ENCODE assay signal across 12 cellular contexts in genomic region chr16:81403208-81403600, GRCh38. TPM values are rescaled to one million over a fixed set of nuclear protein-coding genes. Genes with fewer than 3 reads are reported as not detected.
A peak's percentile ranks its signal among the peaks of the same experiment; 100 is the strongest.
DNase-seq lines count a peak whose midpoint lies in the region; ATAC-seq, FAIRE-seq and TF ChIP-seq lines count a peak whose summit lies in the region.
"Had no signal": no experiment of that assay in that cellular context is flagged by ENCODE, and none has a peak within 500 bp of the region (broad histone marks: within the 10 kb centered on the region; RNA-seq: fewer than 3 reads in every experiment).

No MANE protein-coding gene starts in this region.

- dilution Hi-C loops in IMR-90 (cut with HindIII; ENCODE audit: low sequenced_read_pairs, unreplicated experiment): no loop called here

- peak overlapping the region; percentile 22 to 62 (median 40) for H3K4me3 Mint-ChIP-seq in brain

- no peak overlapping the region for H4K91ac ChIP-seq in IMR-90 (ENCODE audit: insufficient read depth, low read depth, low read length)

- H3K4me2 ChIP-seq in BLaER1 (peak overlapping the region; percentile 68), IMR-90 (ENCODE audit: low read depth, low read length) (no peak overlapping the region)

- no peak overlapping the region for H2BK15ac ChIP-seq in IMR-90 (ENCODE audit: low read depth, low read length)

- no peak overlapping the region for H3K14ac ChIP-seq in IMR-90 (replicated peaks; ENCODE audit: low read depth, low read length)

- H2AFZ ChIP-seq in IMR-90 (replicated peaks; ENCODE audit: low read length, poor library complexity) (peak overlapping the region; percentile 92), neuron (ENCODE audit: low read depth, low read length) (peak overlapping the region; percentile 41)

- H3K4me3 ChIP-seq in BLaER1: no peak overlapping the region
- H3K4me3 ChIP-seq in IMR-90 (ENCODE audit: insufficient read depth, low read depth, low read length): no peak overlapping the region
- no peak overlapping the region for H3K4me3 ChIP-seq in neuron (ENCODE audit: low read length)

- no peak for FAIRE-seq in frontal cortex (lab: Jason Lieb, UNC)

- no peak overlapping the region for H2BK20ac ChIP-seq in IMR-90 (ENCODE audit: low read depth, low read length)

- H4K20me1 ChIP-seq in BLaER1: no peaks in the 10 kb centered on the region
- 0 out of 2 replicates have a peak, but pooled peaks cover 4% of the 10 kb centered on the region for H4K20me1 ChIP-seq in IMR-90 (ENCODE audit: insufficient read depth, low read length)

- no CpG with 5 or more reads among the region's 5 CpGs for WGBS in IMR-90 (ENCODE audit: extremely low coverage in 2 of 2, insufficient read length in 1 of 2), 2 experiments

- no peak overlapping the region for H3K27ac Mint-ChIP-seq in brain

- no peak overlapping the region for H4K5ac ChIP-seq in IMR-90 (ENCODE audit: low read depth, low read length)

- H3K4me1 Mint-ChIP-seq in brain: peaks cover 7% of the 10 kb centered on the region

- peaks cover 3% of the 10 kb centered on the region for H3K9me1 ChIP-seq in IMR-90 (ENCODE audit: insufficient read depth, low read length)

- TF ChIP-seq POLR2A in IMR-90 (IDR thresholded peaks at IDR 0.05; ENCODE audit: low read depth, low read length) (no peak), erythroblast (IDR thresholded peaks at IDR 0.05; ENCODE audit: low read length) (no peak)

- H3K23ac ChIP-seq in IMR-90 (ENCODE audit: low read depth, low read length): no peak overlapping the region

- H3K56ac ChIP-seq in IMR-90 (ENCODE audit: extremely low read depth, insufficient read depth, low read length): no peak overlapping the region

- no peak overlapping the region for H2BK5ac ChIP-seq in IMR-90 (ENCODE audit: low read depth, low read length, poor library complexity, severe bottlenecking)

- H3K79me1 ChIP-seq in IMR-90 (ENCODE audit: low read depth in 1 of 2, low read length in 2 of 2): no peaks in the 10 kb centered on the region

- no peaks in the 10 kb centered on the region for H3K36me3 Mint-ChIP-seq in brain

- CTCF ChIA-PET in IMR-90 (lab: Yijun Ruan, JAX): interaction anchor here (0.6 to 1.3 kb wide), 6 partner anchors 8 to 470 kb away, joined by 3 to 9 read pairs (median 4); no protein-coding TSS in a partner anchor

- peaks cover 7% of the 10 kb centered on the region for H3K27me3 Mint-ChIP-seq in brain

- H3K9me3 Mint-ChIP-seq in brain: peaks cover 0 to 11% (median 9%) of the 10 kb centered on the region in 5 experiments

- H3K9me3 ChIP-seq in BLaER1 (peaks cover 9% of the 10 kb centered on the region; the same call in 1 of the 2 replicates), IMR-90 (ENCODE audit: control insufficient read depth, insufficient read depth, low read length) (peaks cover 4% of the 10 kb centered on the region; the same call in 1 of the 2 replicates), neuron (ENCODE audit: low read length) (no peaks in the 10 kb centered on the region)
- H3K9me3 ChIP-seq: vagina had no signal

- peaks cover 10% of the 10 kb centered on the region; the same call in 1 of the 2 replicates for H3K4me1 ChIP-seq in BLaER1
- H3K4me1 ChIP-seq in IMR-90 (ENCODE audit: control insufficient read depth, insufficient read depth, low read length): peaks cover 2% of the 10 kb centered on the region; the same call in 1 of the 2 replicates
- peaks cover 6% of the 10 kb centered on the region for H3K4me1 ChIP-seq in neuron (ENCODE audit: insufficient read depth, low read length)

- no peak overlapping the region for H4K8ac ChIP-seq in IMR-90 (ENCODE audit: low read depth in 2 of 2, low read length in 2 of 2)

- H2AK5ac ChIP-seq in IMR-90 (ENCODE audit: low read depth, low read length): no peak overlapping the region

- intact Hi-C loops in IMR-90 (cut with micrococcal nuclease): loop anchor here (1.0 to 10.0 kb wide), 6 partner anchors 108 to 320 kb away; no protein-coding TSS in a partner anchor

- H3K27ac ChIP-seq in BLaER1 (no peak overlapping the region), IMR-90 (ENCODE audit: insufficient read depth, low read length) (no peak overlapping the region)
- H3K27ac ChIP-seq: heart left ventricle, stomach, vagina, WERI-Rb-1 had no signal

- H3K4ac ChIP-seq in IMR-90 (ENCODE audit: low read depth, low read length): no peak overlapping the region

- POLR2A ChIA-PET in IMR-90 (lab: Charles Lee; ENCODE audit: unreplicated experiment): interaction anchor here (0.6 kb wide), 1 partner anchor 11 kb away, joined by 9 read pairs; no protein-coding TSS in a partner anchor

- no peak for ATAC-seq in IMR-90 (ENCODE audit: low read depth)

- H3K27me3 ChIP-seq in BLaER1 (no peaks in the 10 kb centered on the region), IMR-90 (ENCODE audit: control insufficient read depth, insufficient read depth, low read length) (no peaks in the 10 kb centered on the region), neuron (ENCODE audit: insufficient read depth, low read length) (no peaks in the 10 kb centered on the region)
- H3K27me3 ChIP-seq: heart left ventricle, stomach, vagina had no signal

- H3K9ac ChIP-seq in BLaER1 (no peak overlapping the region), IMR-90 (ENCODE audit: low read depth, low read length) (no peak overlapping the region)

- BruUV-seq in IMR-90 (replicated peaks; lab: Mats Ljungman, UMichigan): no TSS peak

- no peak overlapping the region for H2BK120ac ChIP-seq in IMR-90 (ENCODE audit: low read depth, low read length)

- no peak overlapping the region for H2AK9ac ChIP-seq in IMR-90 (replicated peaks; ENCODE audit: low read depth, low read length, poor library complexity)

- in situ Hi-C loops in IMR-90 (cut with MboI; ENCODE audit: low sequenced_read_pairs): loop anchor here (5.0 kb wide), 1 partner anchor 324 kb away; no protein-coding TSS in a partner anchor

- TF ChIP-seq CTCF in IMR-90 (conservative IDR thresholded peaks at IDR 0.05; ENCODE audit: low read depth, low read length) (no peak), brain (conservative IDR thresholded peaks at IDR 0.05) (no peak)

- H3K18ac ChIP-seq in IMR-90 (ENCODE audit: low read depth, low read length): no peak overlapping the region

- TF ChIP-seq RAD21 in IMR-90 (IDR thresholded peaks at IDR 0.05; ENCODE audit: low read length): no peak

- H3K36me3 ChIP-seq in BLaER1: no peaks in the 10 kb centered on the region
- H3K36me3 ChIP-seq in IMR-90 (ENCODE audit: control insufficient read depth, insufficient read depth, low read length): no peaks in the 10 kb centered on the region
- H3K36me3 ChIP-seq in neuron (ENCODE audit: insufficient read depth, low read length): no peaks in the 10 kb centered on the region
- H3K36me3 ChIP-seq: heart left ventricle, stomach, vagina, WERI-Rb-1 had no signal

- DNase-seq in IMR-90 (no peak), erythroblast (lab: John Stamatoyannopoulos, UW) (no peak), COR-L47 (lab: John Stamatoyannopoulos, UW) (no peak), frontal cortex (ENCODE audit: low spot score in 2 of 2) (no peak), DMS53 treated with DMSO at 0.1 percent for 48 hours (lab: John Stamatoyannopoulos, UW; ENCODE audit: unreplicated experiment) (no peak)

TF ChIP-seq in IMR-90, 13 proteins besides CTCF, POLR2A, EP300 and RAD21:
- no peak for TF ChIP-seq RCOR1 (IDR thresholded peaks at IDR 0.05; ENCODE audit: insufficient replicate concordance, low read length)
- no peak for TF ChIP-seq MAZ (IDR thresholded peaks at IDR 0.05; ENCODE audit: borderline replicate concordance, low read depth, low read length)
- TF ChIP-seq SMC3 (IDR thresholded peaks at IDR 0.05; ENCODE audit: low read depth, low read length): no peak
- no peak for TF ChIP-seq MAFK (IDR thresholded peaks at IDR 0.05; ENCODE audit: low read depth, low read length)
- TF ChIP-seq ELK1 (IDR thresholded peaks at IDR 0.05; ENCODE audit: borderline replicate concordance, low read depth, low read length): no peak
- no peak for TF ChIP-seq BHLHE40 (IDR thresholded peaks at IDR 0.05; ENCODE audit: low read depth, low read length)
- TF ChIP-seq CHD1 (IDR thresholded peaks at IDR 0.05; ENCODE audit: low read depth, low read length): no peak
- TF ChIP-seq, protein P1, sequence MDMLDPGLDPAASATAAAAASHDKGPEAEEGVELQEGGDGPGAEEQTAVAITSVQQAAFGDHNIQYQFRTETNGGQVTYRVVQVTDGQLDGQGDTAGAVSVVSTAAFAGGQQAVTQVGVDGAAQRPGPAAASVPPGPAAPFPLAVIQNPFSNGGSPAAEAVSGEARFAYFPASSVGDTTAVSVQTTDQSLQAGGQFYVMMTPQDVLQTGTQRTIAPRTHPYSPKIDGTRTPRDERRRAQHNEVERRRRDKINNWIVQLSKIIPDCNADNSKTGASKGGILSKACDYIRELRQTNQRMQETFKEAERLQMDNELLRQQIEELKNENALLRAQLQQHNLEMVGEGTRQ (IDR thresholded peaks at IDR 0.05; ENCODE audit: low read depth, low read length): no peak
- TF ChIP-seq FOS (IDR thresholded peaks at IDR 0.05; ENCODE audit: low read depth, low read length): no peak

RNA-seq across cellular contexts. Expression of gene CMIP, which starts 41.4 kb away (rescaled TPM):
- total RNA-seq in IMR-90 (2012; rRNA removed) (3.2 and 3.9 TPM in 2 replicates), frontal cortex (18.8 TPM)
- polyA plus RNA-seq in IMR-90 (2012; rRNA removed) (10.2 and 11.6 TPM in 2 replicates), brain (ENCODE audit: insufficient read depth, low read depth, low replicate concordance) (409 TPM)
- 9.7 and 13.7 TPM in 2 replicates for polyA plus RNA-seq in IMR-90 (2012; cell fraction: cytosol; rRNA removed)
- 12.7 and 18.3 TPM in 2 replicates for polyA plus RNA-seq in IMR-90 (2012; cell fraction: nucleus; rRNA removed; ENCODE audit: low replicate concordance)
